In the genomic region with DNA sequence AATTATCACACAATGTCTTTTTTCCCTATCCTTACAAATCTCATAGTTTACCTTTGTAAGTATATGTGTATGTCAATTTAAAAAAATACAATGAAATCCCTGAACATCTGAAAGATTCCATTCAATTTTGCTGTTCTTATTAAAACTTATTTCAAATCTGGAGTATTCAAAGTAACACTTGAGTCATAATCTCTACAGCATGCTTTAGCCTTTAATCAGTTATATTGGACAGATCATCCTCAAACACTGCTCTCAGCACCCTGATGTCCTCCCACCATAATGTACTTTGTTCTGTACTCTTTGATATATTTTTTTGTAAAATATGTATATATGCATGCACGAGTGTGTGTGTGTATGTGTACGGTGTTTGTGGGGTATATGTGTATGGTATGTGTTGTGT, we compare ENCODE assay signal across 23 cellular contexts.
DNase-seq lines count a peak whose midpoint lies in the region; ATAC-seq, FAIRE-seq and TF ChIP-seq lines count a peak whose summit lies in the region.
"Had no signal": no experiment of that assay in that cellular context is flagged by ENCODE, and none has a peak within 500 bp of the region (broad histone marks: within the 10 kb centered on the region; RNA-seq: fewer than 3 reads in every experiment).

No MANE protein-coding gene starts in this region.

- no peak for TF ChIP-seq RAD21 in H1 (IDR thresholded peaks at IDR 0.05 in 1 of 2, conservative IDR thresholded peaks at IDR 0.05 in 1 of 2; ENCODE audit: low read depth in 2 of 2, low read length in 2 of 2)

- H3K27me3 ChIP-seq in GM23248 (replicated peaks; ENCODE audit: insufficient read depth) (peaks cover 6% of the 10 kb centered on the region), H1 (replicated peaks in 1 of 4; ENCODE audit: control insufficient read depth in 3 of 4, extremely low read depth in 1 of 4, insufficient read depth in 3 of 4, low read length in 3 of 4) (peaks cover 0 to 7% (median 3%) of the 10 kb centered on the region in 4 experiments; a peak in 3 of 7 replicates), osteoblast (ENCODE audit: insufficient read depth, low read length) (peaks cover 4% of the 10 kb centered on the region), gastrocnemius medialis (no peaks in the 10 kb centered on the region)
- H3K27me3 ChIP-seq: BE2C, BLaER1 had no signal

- no peaks in the 10 kb centered on the region for H3K79me1 ChIP-seq in H1 (ENCODE audit: low read depth, low read length)

- 36 to 43% methylated on average over 2 of the region's 2 CpGs for WGBS in GM23248 (ENCODE audit: low coverage in 1 of 2, low lambda C conversion rate in 2 of 2, missing lambda C conversion rate in 2 of 2), 2 experiments
- 80 to 100% methylated on average over 1 to 2 of the region's 2 CpGs for WGBS in H1 (ENCODE audit: extremely low coverage in 1 of 2, insufficient coverage in 1 of 2, insufficient read length in 1 of 2, insufficient replicate concordance in 2 of 2, low coverage in 1 of 2, low lambda C conversion rate in 2 of 2, missing lambda C conversion rate in 1 of 2), 2 experiments

- no peak overlapping the region for H3K14ac ChIP-seq in H1 (ENCODE audit: insufficient read length)

- no peak overlapping the region for H3K23ac ChIP-seq in H1 (ENCODE audit: insufficient read length)

- no peaks in the 10 kb centered on the region for H3K9me2 ChIP-seq in GM23248 (ENCODE audit: insufficient read depth)

- H3K4me3 ChIP-seq in GM23248 (no peak overlapping the region), H1 (ENCODE audit: extremely low read depth in 1 of 4, insufficient read depth in 2 of 4, low read depth in 3 of 4, low read length in 4 of 4) (no peak overlapping the region), osteoblast (ENCODE audit: insufficient read depth, low read length) (no peak overlapping the region), gastrocnemius medialis (no peak overlapping the region)
- H3K4me3 ChIP-seq: BLaER1 had no signal

- TF ChIP-seq CTCF in H1 (IDR thresholded peaks at IDR 0.05; ENCODE audit: control extremely low read depth in 1 of 3, insufficient read depth in 1 of 3, low read depth in 1 of 3, low read length in 3 of 3): no peak
- no peak for TF ChIP-seq CTCF in osteoblast (IDR thresholded peaks at IDR 0.05; ENCODE audit: extremely low read depth, low read depth, low read length)
- no peak for TF ChIP-seq CTCF in gastrocnemius medialis (IDR thresholded peaks at IDR 0.05 in 4 of 5, conservative IDR thresholded peaks at IDR 0.05 in 1 of 5)

- H4K8ac ChIP-seq in H1 (ENCODE audit: extremely low read depth, insufficient read depth, low read length): no peak overlapping the region

- TF ChIP-seq POLR2A in H1 (IDR thresholded peaks at IDR 0.05; ENCODE audit: control extremely low read depth in 1 of 2, low read depth in 2 of 2, low read length in 2 of 2) (no peak), gastrocnemius medialis (IDR thresholded peaks at IDR 0.05) (no peak)

- CTCF ChIA-PET in H1 (lab: Charles Lee; ENCODE audit: partially characterized antibody): no interaction called here

- no peak overlapping the region for H2AK5ac ChIP-seq in H1 (ENCODE audit: low read depth, low read length)

- H2BK12ac ChIP-seq in H1 (ENCODE audit: low read depth, low read length): no peak overlapping the region

- H3K9ac ChIP-seq in GM23248: no peak overlapping the region
- H3K9ac ChIP-seq in H1 (replicated peaks in 1 of 4; ENCODE audit: extremely low read depth in 1 of 4, low read depth in 3 of 4, low read length in 3 of 4): no peak overlapping the region
- H3K9ac ChIP-seq: BLaER1 had no signal

- no peak overlapping the region for H2BK20ac ChIP-seq in H1 (ENCODE audit: low read length)

- in situ Hi-C loops in GM23248 (cut with MboI): no loop called here
- in situ Hi-C loops in gastrocnemius medialis (cut with MboI; ENCODE audit: low sequenced_read_pairs in 4 of 4): no loop called here

- H3K23me2 ChIP-seq in H1 (ENCODE audit: low read depth, low read length): peaks cover 1% of the 10 kb centered on the region; the same call in 1 of the 2 replicates

- H3K27ac ChIP-seq in GM23248: no peak overlapping the region
- H3K27ac ChIP-seq in H1 (ENCODE audit: low read depth, low read length): no peak overlapping the region
- no peak overlapping the region for H3K27ac ChIP-seq in osteoblast (ENCODE audit: low read depth, low read length)
- H3K27ac ChIP-seq in gastrocnemius medialis: no peak overlapping the region
- H3K27ac ChIP-seq: BLaER1 had no signal

- no peak overlapping the region for H3K4ac ChIP-seq in H1 (replicated peaks; ENCODE audit: insufficient read length, low read depth, low read length)

- POLR2A ChIA-PET in H1 (lab: Charles Lee; ENCODE audit: partially characterized antibody): no interaction called here

- H2BK5ac ChIP-seq in H1 (ENCODE audit: low read depth, low read length): no peak overlapping the region

- H3K79me2 ChIP-seq in GM23248 (ENCODE audit: insufficient read depth) (no peaks in the 10 kb centered on the region), H1 (ENCODE audit: control insufficient read depth in 1 of 2, insufficient read depth in 2 of 2, low read length in 2 of 2) (no peaks in the 10 kb centered on the region), osteoblast (ENCODE audit: insufficient read depth, low read length) (no peaks in the 10 kb centered on the region)

- H4K91ac ChIP-seq in H1 (replicated peaks; ENCODE audit: insufficient read length, low read length): no peak overlapping the region

- H2AFZ ChIP-seq in GM23248: no peak overlapping the region
- no peak overlapping the region for H2AFZ ChIP-seq in H1 (ENCODE audit: low read length)
- H2AFZ ChIP-seq in osteoblast (ENCODE audit: low read length): no peak overlapping the region

- H3K9me3 ChIP-seq in GM23248 (ENCODE audit: low read depth): no peaks in the 10 kb centered on the region
- H3K9me3 ChIP-seq in H1 (ENCODE audit: insufficient read depth in 2 of 2, low read depth in 1 of 2, low read length in 1 of 2): no peaks in the 10 kb centered on the region
- peaks cover 2% of the 10 kb centered on the region for H3K9me3 ChIP-seq in osteoblast (ENCODE audit: low read depth, low read length)
- H3K9me3 ChIP-seq in gastrocnemius medialis: no peaks in the 10 kb centered on the region
- H3K9me3 ChIP-seq: BE2C had no signal

- H3F3A ChIP-seq in GM23248 (ENCODE audit: insufficient read depth): peaks cover 7% of the 10 kb centered on the region; the same call in 1 of the 2 replicates

- ATAC-seq in HG03469 (IDR thresholded peaks at IDR 0.05; ENCODE audit: unreplicated experiment) (no peak), gastrocnemius medialis (no peak)

- no peak overlapping the region for H3K18ac ChIP-seq in H1 (ENCODE audit: extremely low read depth, low read length)

- intact Hi-C loops in gastrocnemius medialis (cut with DNase I; ENCODE audit: low total_unique reads): no loop called here

- H3K4me2 ChIP-seq in GM23248 (ENCODE audit: unreplicated experiment) (no peak overlapping the region), H1 (ENCODE audit: insufficient read depth in 1 of 2, low read depth in 2 of 2, low read length in 2 of 2) (no peak overlapping the region), osteoblast (ENCODE audit: insufficient read depth, low read length) (no peak overlapping the region)
- H3K4me2 ChIP-seq: BLaER1 had no signal

- DNase-seq in GM23248 (peak; percentile 39), H1 (ENCODE audit: low read depth in 1 of 2, low spot score in 2 of 2) (no peak), osteoblast (ENCODE audit: insufficient read length, low spot score, missing footprints) (peak; percentile 94), HPDE6-E6E7 (ENCODE audit: extremely low spot score) (no peak), NCI-H2029 treated with DMSO at 0.1 percent for 48 hours (lab: John Stamatoyannopoulos, UW) (no peak), gastrocnemius medialis (no peak)
- DNase-seq: 8988T; ACHN; BE2C; C1 segment of cervical spinal cord; CD4-positive, alpha-beta memory T cell; CD4-positive, CD25-positive, alpha-beta regulatory T cell; CD8-positive, alpha-beta memory T cell; COR-L47; DMS 273 treated with DMSO at 0.1 percent for 48 hours; DMS153; DND-41; EL; GF-D8 had no signal

- FAIRE-seq in H1 (lab: Jason Lieb, UNC): no peak
- FAIRE-seq: A204.1, GM18507 had no signal

- H2BK120ac ChIP-seq in H1 (replicated peaks; ENCODE audit: low read depth, low read length): no peak overlapping the region

- TF ChIP-seq EP300 in H1 (IDR thresholded peaks at IDR 0.05; ENCODE audit: borderline replicate concordance in 1 of 2, low read depth in 2 of 2, low read length in 2 of 2): no peak

- no peak overlapping the region for H2BK15ac ChIP-seq in H1 (ENCODE audit: low read length)

- no peak overlapping the region for H4K5ac ChIP-seq in H1 (ENCODE audit: insufficient read length, low read depth, low read length)

- peak overlapping the region; percentile 19 for H3K56ac ChIP-seq in H1 (replicated peaks; ENCODE audit: insufficient read length, low read depth, low read length)

- H3K4me1 ChIP-seq in GM23248 (ENCODE audit: insufficient read depth): no peaks in the 10 kb centered on the region
- H3K4me1 ChIP-seq in H1 (replicated peaks in 1 of 4; ENCODE audit: control insufficient read depth in 3 of 4, insufficient read depth in 4 of 4, low read length in 3 of 4): no peaks in the 10 kb centered on the region; a peak in 1 of 7 replicates
- H3K4me1 ChIP-seq in osteoblast (ENCODE audit: insufficient read depth, low read length): peaks cover 3% of the 10 kb centered on the region
- H3K4me1 ChIP-seq in gastrocnemius medialis: peaks cover 0 to 3% of the 10 kb centered on the region in 2 donors
- H3K4me1 ChIP-seq: BE2C had no signal

- no peaks in the 10 kb centered on the region for H3K36me3 ChIP-seq in GM23248 (ENCODE audit: low read depth)
- H3K36me3 ChIP-seq in H1 (ENCODE audit: control insufficient read depth in 2 of 4, insufficient read depth in 4 of 4, low read length in 3 of 4): no peaks in the 10 kb centered on the region
- H3K36me3 ChIP-seq in osteoblast (ENCODE audit: insufficient read depth, low read length): no peaks in the 10 kb centered on the region
- H3K36me3 ChIP-seq in gastrocnemius medialis: no peaks in the 10 kb centered on the region
- H3K36me3 ChIP-seq: BE2C, BLaER1 had no signal

- H4K20me1 ChIP-seq in GM23248 (ENCODE audit: insufficient read depth) (no peaks in the 10 kb centered on the region), H1 (replicated peaks in 1 of 2; ENCODE audit: control insufficient read depth in 1 of 2, insufficient read depth in 2 of 2, low read length in 2 of 2) (peaks cover 0 to 2% of the 10 kb centered on the region in 2 experiments), osteoblast (ENCODE audit: insufficient read depth, low read length) (no peaks in the 10 kb centered on the region)
- H4K20me1 ChIP-seq: BLaER1 had no signal

TF ChIP-seq in H1, 55 proteins besides CTCF, POLR2A, EP300 and RAD21:
- TF ChIP-seq TEAD4 (IDR thresholded peaks at IDR 0.05; ENCODE audit: low read depth, low read length) (no peak), POU5F1 (IDR thresholded peaks at IDR 0.05; ENCODE audit: low read depth, low read length) (no peak), BACH1 (IDR thresholded peaks at IDR 0.05; ENCODE audit: low read length) (no peak), FOSL1 (IDR thresholded peaks at IDR 0.05; ENCODE audit: insufficient read depth, low read depth, low read length) (no peak)
- TF ChIP-seq, protein P1, sequence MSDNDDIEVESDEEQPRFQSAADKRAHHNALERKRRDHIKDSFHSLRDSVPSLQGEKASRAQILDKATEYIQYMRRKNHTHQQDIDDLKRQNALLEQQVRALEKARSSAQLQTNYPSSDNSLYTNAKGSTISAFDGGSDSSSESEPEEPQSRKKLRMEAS (IDR thresholded peaks at IDR 0.05): no peak
TF ChIP-seq in H1: peak in this region for 0.

Comparison
In these comparisons a context has a peak if more than half of its experiments do, and no peak if none do; other contexts are left out.
1. DNase-seq: peak in GM23248 (single experiment) and osteoblast (single experiment); none in H1 (0 of 2), HPDE6-E6E7 (single experiment), NCI-H2029 treated with DMSO at 0.1 percent for 48 hours (single experiment) and gastrocnemius medialis (0 of 2).